In genomic region chr17:36598951-36599401, GRCh38 we compare ENCODE assay signal across 17 cellular contexts.
"Had no signal": no experiment of that assay in that cellular context is flagged by ENCODE, and none has a peak within 500 bp of the region (broad histone marks: within the 10 kb centered on the region; RNA-seq: fewer than 3 reads in every experiment).

No MANE protein-coding gene starts in this region.

- H3K9me3 ChIP-seq: breast epithelium, heart left ventricle, spleen, thoracic aorta had no signal

- DNase-seq: activated CD4-positive, alpha-beta T cell treated with anti-CD3 and anti-CD28 coated beads, Interleukin-2, amount 50 U/mL, for 4 hours; activated CD8-positive, alpha-beta memory T cell treated with anti-CD3 and anti-CD28 coated beads, Interleukin-2, amount 50 U/mL, for 48 hours; activated naive CD4-positive, alpha-beta T cell treated with anti-CD3 and anti-CD28 coated beads for 36 hours; activated naive CD8-positive, alpha-beta T cell treated with anti-CD3 and anti-CD28 coated beads, Interleukin-2, amount 10 ng/mL, durations not matched to agents 7 days and 5 days; activated T-cell treated with anti-CD3 and anti-CD28 coated beads, Interleukin-2, amount 50 U/mL, for 4 hours; amniotic stem cell; heart left ventricle; nephron progenitor cell; retina; spleen; stimulated activated CD4-positive, alpha-beta T cell treated with anti-CD3 and anti-CD28 coated beads, Interleukin-4, amount 100 ng/mL, for 24 hours; stimulated activated naive CD4-positive, alpha-beta T cell treated with Interleukin-2 at 50 U/mL for 16 hours; T-helper 9 cell had no signal

- H3K4me3 ChIP-seq: breast epithelium, coronary artery, heart left ventricle, spleen, thoracic aorta had no signal

- H3K27ac ChIP-seq: breast epithelium, coronary artery, heart left ventricle, spleen, thoracic aorta had no signal

- H3K36me3 ChIP-seq: breast epithelium, heart left ventricle, spleen, thoracic aorta had no signal

- ATAC-seq: activated T-cell treated with anti-CD3 and anti-CD28 coated beads, Interleukin-2, amount 50 U/mL, for 4 hours; heart left ventricle; WTC11 had no signal

- H3K27me3 ChIP-seq: breast epithelium, heart left ventricle, spleen had no signal
